Comparison of ENCODE assay signal across 17 cellular contexts in the genomic region with DNA sequence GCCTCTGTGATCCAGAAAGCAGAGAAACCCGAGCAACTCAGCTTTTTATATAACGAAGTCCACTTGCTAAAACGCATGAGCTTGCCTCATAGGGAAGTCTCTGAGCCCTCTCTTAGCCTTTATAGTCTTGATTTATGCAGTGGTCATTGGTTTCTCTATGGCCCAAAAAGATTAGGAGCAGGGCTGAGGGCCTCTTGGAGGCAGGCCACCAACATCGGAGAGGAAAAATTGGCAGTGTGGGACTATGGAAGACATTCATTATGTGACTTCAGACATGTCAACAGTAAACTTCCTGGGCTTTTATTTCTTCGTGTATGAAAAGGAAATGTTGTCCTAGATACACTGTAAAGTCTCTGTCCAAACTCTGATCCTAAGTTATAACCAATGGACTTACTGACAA. TPM values are rescaled to one million over a fixed set of nuclear protein-coding genes. Genes with fewer than 3 reads are reported as not detected.
A peak's percentile ranks its signal among the peaks of the same experiment; 100 is the strongest.
DNase-seq lines count a peak whose midpoint lies in the region; ATAC-seq and TF ChIP-seq lines count a peak whose summit lies in the region.
"Had no signal": no experiment of that assay in that cellular context is flagged by ENCODE, and none has a peak within 500 bp of the region (broad histone marks: within the 10 kb centered on the region; RNA-seq: fewer than 3 reads in every experiment).

No MANE protein-coding gene starts in this region.

- H3K27me3 ChIP-seq in lower lobe of right lung (ENCODE audit: low read depth) (no peaks in the 10 kb centered on the region), upper lobe of left lung (no peaks in the 10 kb centered on the region), stomach (no peaks in the 10 kb centered on the region)
- H3K27me3 ChIP-seq: breast epithelium, heart left ventricle, pancreas had no signal

- H3K36me3 ChIP-seq in lower lobe of right lung (no peaks in the 10 kb centered on the region), upper lobe of left lung (no peaks in the 10 kb centered on the region), stomach (no peaks in the 10 kb centered on the region)
- H3K36me3 ChIP-seq: breast epithelium, pancreas had no signal

- TF ChIP-seq POLR2A in upper lobe of left lung (IDR thresholded peaks at IDR 0.05) (no peak), stomach (IDR thresholded peaks at IDR 0.05) (no peak)

- in situ Hi-C loops in KBM-7 (cut with MboI; ENCODE audit: low pct_unique_long_range_greater_than_20kb, low sequenced_read_pairs): no loop called here

- intact Hi-C loops in lower lobe of right lung (cut with DNase I) (no loop called here), stomach (cut with DNase I; ENCODE audit: low total_unique reads) (no loop called here)

- no peak for TF ChIP-seq CTCF in lower lobe of right lung (IDR thresholded peaks at IDR 0.05)
- TF ChIP-seq CTCF in upper lobe of left lung (IDR thresholded peaks at IDR 0.05): no peak
- TF ChIP-seq CTCF in stomach (IDR thresholded peaks at IDR 0.05): no peak

- H3K9me3 Mint-ChIP-seq in activated naive CD4-positive, alpha-beta T cell treated with anti-CD3 and anti-CD28 coated beads, Interleukin-2, amount 50 U/mL, for 24 hours: no peaks in the 10 kb centered on the region
- H3K9me3 Mint-ChIP-seq in activated naive CD4-positive, alpha-beta T cell treated with anti-CD3 and anti-CD28 coated beads, Interleukin-2, amount 50 U/mL, for 72 hours: peaks cover 0 to 6% of the 10 kb centered on the region in 2 donors
- peaks cover 5% of the 10 kb centered on the region for H3K9me3 Mint-ChIP-seq in activated naive CD8-positive, alpha-beta T cell treated with anti-CD3 and anti-CD28 coated beads for 36 hours

- H3K27ac Mint-ChIP-seq in activated naive CD4-positive, alpha-beta T cell treated with anti-CD3 and anti-CD28 coated beads, Interleukin-2, amount 50 U/mL, for 24 hours: peak overlapping the region; percentile 30
- H3K27ac Mint-ChIP-seq in activated naive CD4-positive, alpha-beta T cell treated with anti-CD3 and anti-CD28 coated beads, Interleukin-2, amount 50 U/mL, for 72 hours: peak overlapping the region in 1 of 2 donors; percentile 45
- H3K27ac Mint-ChIP-seq in activated naive CD8-positive, alpha-beta T cell treated with anti-CD3 and anti-CD28 coated beads for 36 hours: peak overlapping the region; percentile 69

- H3K27me3 Mint-ChIP-seq in activated naive CD4-positive, alpha-beta T cell treated with anti-CD3 and anti-CD28 coated beads, Interleukin-2, amount 50 U/mL, for 24 hours: no peaks in the 10 kb centered on the region
- no peaks in the 10 kb centered on the region for H3K27me3 Mint-ChIP-seq in activated naive CD8-positive, alpha-beta T cell treated with anti-CD3 and anti-CD28 coated beads for 36 hours

- peak overlapping the region; percentile 7 for H3K27ac ChIP-seq in lower lobe of right lung
- H3K27ac ChIP-seq in upper lobe of left lung: peak overlapping the region in 3 of 4 donors; percentile 14 to 66 (median 32)
- peak overlapping the region in 2 of 5 donors; percentile 1 to 15 for H3K27ac ChIP-seq in stomach
- H3K27ac ChIP-seq: breast epithelium, heart left ventricle, pancreas, RWPE1 had no signal

- H3K4me1 Mint-ChIP-seq in activated naive CD4-positive, alpha-beta T cell treated with anti-CD3 and anti-CD28 coated beads, Interleukin-2, amount 50 U/mL, for 24 hours: peaks cover 95% of the 10 kb centered on the region
- peaks cover 90% of the 10 kb centered on the region for H3K4me1 Mint-ChIP-seq in activated naive CD8-positive, alpha-beta T cell treated with anti-CD3 and anti-CD28 coated beads for 36 hours

- no peak for DNase-seq in activated naive CD4-positive, alpha-beta T cell treated with anti-CD3 and anti-CD28 coated beads, Interleukin-2, amount 50 U/mL, for 72 hours (ENCODE audit: low spot score in 2 of 2)
- no peak for DNase-seq in activated naive CD8-positive, alpha-beta T cell treated with anti-CD3 and anti-CD28 coated beads for 36 hours
- no peak for DNase-seq in lower lobe of right lung
- DNase-seq in upper lobe of left lung: no peak
- DNase-seq in KBM-7: no peak
- DNase-seq in SHP77 (lab: John Stamatoyannopoulos, UW): no peak
- DNase-seq in stomach: no peak
- DNase-seq: activated CD4-positive, alpha-beta T cell treated with anti-CD3 and anti-CD28 coated beads for 4 hours; heart left ventricle; islet precursor cell; NCI-H1048; NCI-H2171; pancreas; small intestine had no signal

- peak overlapping the region; percentile 28 for H3K4me3 Mint-ChIP-seq in activated naive CD4-positive, alpha-beta T cell treated with anti-CD3 and anti-CD28 coated beads, Interleukin-2, amount 50 U/mL, for 24 hours
- peak overlapping the region; percentile 15 for H3K4me3 Mint-ChIP-seq in activated naive CD8-positive, alpha-beta T cell treated with anti-CD3 and anti-CD28 coated beads for 36 hours

- no peak for ATAC-seq in activated naive CD4-positive, alpha-beta T cell treated with anti-CD3 and anti-CD28 coated beads, Interleukin-2, amount 50 U/mL, for 72 hours
- ATAC-seq in lower lobe of right lung (no peak), upper lobe of left lung (ENCODE audit: low FRiP score in 2 of 2) (no peak)
- ATAC-seq: heart left ventricle, pancreas had no signal

- 45 to 53% methylated on average over 5 of the region's 5 CpGs for WGBS in upper lobe of left lung, 2 donors
- 38 to 57% (median 54%) methylated on average over 5 of the region's 5 CpGs for WGBS in stomach, 5 donors

- H3K4me1 ChIP-seq in lower lobe of right lung (peaks cover 60% of the 10 kb centered on the region), upper lobe of left lung (peaks cover 48 to 66% (median 58%) of the 10 kb centered on the region in 4 donors), stomach (peaks cover 18 to 52% (median 33%) of the 10 kb centered on the region in 4 donors)

- no peaks in the 10 kb centered on the region for H3K9me3 ChIP-seq in lower lobe of right lung
- no peaks in the 10 kb centered on the region for H3K9me3 ChIP-seq in upper lobe of left lung
- H3K9me3 ChIP-seq in stomach: no peaks in the 10 kb centered on the region
- H3K9me3 ChIP-seq: breast epithelium, heart left ventricle, pancreas had no signal

- TF ChIP-seq EP300 in upper lobe of left lung (IDR thresholded peaks at IDR 0.05): no peak
- no peak for TF ChIP-seq EP300 in stomach (IDR thresholded peaks at IDR 0.05)

- H3K4me3 ChIP-seq in lower lobe of right lung (no peak overlapping the region), upper lobe of left lung (no peak overlapping the region), stomach (no peak overlapping the region)
- H3K4me3 ChIP-seq: breast epithelium, heart left ventricle, pancreas had no signal

- peaks cover 40% of the 10 kb centered on the region for H3K36me3 Mint-ChIP-seq in activated naive CD4-positive, alpha-beta T cell treated with anti-CD3 and anti-CD28 coated beads, Interleukin-2, amount 50 U/mL, for 24 hours
- peaks cover 16 to 35% of the 10 kb centered on the region in 2 donors for H3K36me3 Mint-ChIP-seq in activated naive CD4-positive, alpha-beta T cell treated with anti-CD3 and anti-CD28 coated beads, Interleukin-2, amount 50 U/mL, for 72 hours
- peaks cover 78% of the 10 kb centered on the region for H3K36me3 Mint-ChIP-seq in activated naive CD8-positive, alpha-beta T cell treated with anti-CD3 and anti-CD28 coated beads for 36 hours

RNA-seq across cellular contexts. Expression of gene RAB8B, which starts 13.5 kb away (rescaled TPM):
- total RNA-seq in activated naive CD4-positive, alpha-beta T cell treated with anti-CD3 and anti-CD28 coated beads, Interleukin-2, amount 50 U/mL, for 72 hours: 100 to 1,000 TPM; 106 to 157 TPM
- total RNA-seq in activated naive CD8-positive, alpha-beta T cell treated with anti-CD3 and anti-CD28 coated beads for 36 hours: 100 to 1,000 TPM; 231 to 239 TPM
- total RNA-seq in lower lobe of right lung (72.7 TPM), upper lobe of left lung (10 to 100 TPM; 10.2 to 54.8 (median 39.2) TPM), stomach (100 to 1,000 TPM in 1 of 5 donors, 10 to 100 TPM in 3, 1 to 10 TPM in 1; 2.0 to 103 (median 23.2) TPM)
- polyA plus RNA-seq in stomach: 10 to 100 TPM in 2 of 3 donors, 1 to 10 TPM in 1; 4.5 to 13.6 (median 13.4) TPM

RNA-seq across cellular contexts. Expression of gene RPS27L, which starts 45.6 kb away (rescaled TPM):
- total RNA-seq in activated naive CD4-positive, alpha-beta T cell treated with anti-CD3 and anti-CD28 coated beads, Interleukin-2, amount 50 U/mL, for 72 hours: 100 to 1,000 TPM; 155 to 223 TPM
- 100 to 1,000 TPM; 132 TPM for total RNA-seq in activated naive CD8-positive, alpha-beta T cell treated with anti-CD3 and anti-CD28 coated beads for 36 hours
- total RNA-seq in lower lobe of right lung (184 TPM), upper lobe of left lung (100 to 1,000 TPM in 3 of 6 donors, 10 to 100 TPM in 3; 30.3 to 165 (median 117) TPM), stomach (10 to 100 TPM in 4 of 5 donors, 1 to 10 TPM in 1; 8.4 to 69.8 (median 33.0) TPM)
- polyA plus RNA-seq in stomach: 100 to 1,000 TPM; 211 to 432 (median 244) TPM
